Comparison of ENCODE assay signal across 18 cellular contexts in genomic region chr14:22449612-22449930, GRCh38.
DNase-seq lines count a peak whose midpoint lies in the region; ATAC-seq, FAIRE-seq and TF ChIP-seq lines count a peak whose summit lies in the region.
"Had no signal": no experiment of that assay in that cellular context is flagged by ENCODE, and none has a peak within 500 bp of the region (broad histone marks: within the 10 kb centered on the region; RNA-seq: fewer than 3 reads in every experiment).

No MANE protein-coding gene starts in this region.

- no peaks in the 10 kb centered on the region for H3K9me3 ChIP-seq in right atrium auricular region
- H3K9me3 ChIP-seq in PC-9 (ENCODE audit: insufficient read depth, low read depth), result no peaks in the 10 kb centered on the region
- H3K9me3 ChIP-seq: A549 had no signal

- POLR2A ChIA-PET in PC-9 (lab: Charles Lee; ENCODE audit: unreplicated experiment), result no interaction called here

- H3K9me3 Mint-ChIP-seq in immature natural killer cell, result no peaks in the 10 kb centered on the region
- H3K9me3 Mint-ChIP-seq in stimulated activated naive B cell treated with anti-CD40 and anti-IgM and Interleukin-4, amounts not matched to agents 10 μg/mL and 1 μg/mL and 100 μg/mL, for 72 hours, result no peaks in the 10 kb centered on the region

- H3K4me3 Mint-ChIP-seq in immature natural killer cell, result peak overlapping the region; percentile 93 to 100 (median 99)
- H3K4me3 Mint-ChIP-seq in stimulated activated naive B cell treated with anti-CD40 and anti-IgM and Interleukin-4, amounts not matched to agents 10 μg/mL and 1 μg/mL and 100 μg/mL, for 72 hours, result no peak overlapping the region

- H3K4me3 ChIP-seq in right atrium auricular region, result no peak overlapping the region
- peak overlapping the region; percentile 46; the same call in 1 of the 2 replicates for H3K4me3 ChIP-seq in PC-9
- H3K4me3 ChIP-seq: A549, GM23248, K562 had no signal

- no peak for TF ChIP-seq POLR2A in GM12892 (IDR thresholded peaks at IDR 0.05; ENCODE audit: low read depth, low read length)

- no peak for FAIRE-seq in GM12892 (lab: Jason Lieb, UNC)
- FAIRE-seq: A549, K562 had no signal

- no peaks in the 10 kb centered on the region for H4K20me1 ChIP-seq in PC-9 (ENCODE audit: insufficient read depth)

- H3K27ac ChIP-seq in right atrium auricular region (no peak overlapping the region), PC-9 (peak overlapping the region; percentile 98)
- H3K27ac ChIP-seq: A549, C4-2B, GM23248 had no signal

- H3K27me3 ChIP-seq in right atrium auricular region, result no peaks in the 10 kb centered on the region
- H3K27me3 ChIP-seq in PC-9 (ENCODE audit: insufficient read depth, low read depth), result no peaks in the 10 kb centered on the region

- peaks cover 32% of the 10 kb centered on the region; the same call in 1 of the 2 replicates for H3F3A ChIP-seq in PC-9 (ENCODE audit: insufficient read depth, low read depth)

- H3K4me1 ChIP-seq in right atrium auricular region, result peaks cover 0 to 12% of the 10 kb centered on the region in 2 donors
- H3K4me1 ChIP-seq in PC-9 (replicated peaks; ENCODE audit: insufficient read depth), result peaks cover 45% of the 10 kb centered on the region
- H3K4me1 ChIP-seq: A549 had no signal

- peak overlapping the region; percentile 94 to 100 (median 97) for H3K27ac Mint-ChIP-seq in immature natural killer cell
- H3K27ac Mint-ChIP-seq in stimulated activated naive B cell treated with anti-CD40 and anti-IgM and Interleukin-4, amounts not matched to agents 10 μg/mL and 1 μg/mL and 100 μg/mL, for 72 hours, result peak overlapping the region; percentile 80

- peaks cover 2 to 17% (median 3%) of the 10 kb centered on the region in 3 donors for H3K27me3 Mint-ChIP-seq in immature natural killer cell (ENCODE audit: low read depth in 3 of 3)
- peaks cover 7 to 26% of the 10 kb centered on the region in 2 donors for H3K27me3 Mint-ChIP-seq in stimulated activated naive B cell treated with anti-CD40 and anti-IgM and Interleukin-4, amounts not matched to agents 10 μg/mL and 1 μg/mL and 100 μg/mL, for 72 hours

- ATAC-seq in Right ventricle myocardium superior (ENCODE audit: poor library complexity) (peak; percentile 69), GM19395 (IDR thresholded peaks at IDR 0.05; ENCODE audit: unreplicated experiment) (no peak), GM18870 (IDR thresholded peaks at IDR 0.05; ENCODE audit: unreplicated experiment) (no peak)
- ATAC-seq in stimulated activated naive B cell treated with anti-CD40 and anti-IgM and Interleukin-4, amounts not matched to agents 10 μg/mL and 1 μg/mL and 100 μg/mL, for 72 hours (replicated peaks), result no peak
- ATAC-seq: A549, K562, Panc1 had no signal

- CTCF ChIA-PET in PC-9 (lab: Charles Lee), result no interaction called here

- 0 out of 2 replicates have a peak overlapping the region, but pooled peaks have one; percentile 39 for H2AFZ ChIP-seq in PC-9
- H2AFZ ChIP-seq: GM23248 had no signal

- H3K36me3 Mint-ChIP-seq in immature natural killer cell, result peaks cover 40 to 52% (median 49%) of the 10 kb centered on the region in 3 donors
- no peaks in the 10 kb centered on the region for H3K36me3 Mint-ChIP-seq in stimulated activated naive B cell treated with anti-CD40 and anti-IgM and Interleukin-4, amounts not matched to agents 10 μg/mL and 1 μg/mL and 100 μg/mL, for 72 hours

- TF ChIP-seq CTCF in right atrium auricular region (IDR thresholded peaks at IDR 0.05) (no peak), PC-9 (conservative IDR thresholded peaks at IDR 0.05) (no peak)

- H3K9me2 ChIP-seq in PC-9 (ENCODE audit: insufficient read depth), result no peaks in the 10 kb centered on the region

- H3K79me2 ChIP-seq in PC-9 (ENCODE audit: low read depth), result no peaks in the 10 kb centered on the region

- DNase-seq in Right ventricle myocardium superior, result no peak
- no peak for DNase-seq in right atrium auricular region (ENCODE audit: low spot score)
- no peak for DNase-seq in PC-9
- no peak for DNase-seq in immature natural killer cell
- DNase-seq in stimulated activated naive B cell treated with anti-CD40 and anti-IgM and Interleukin-4, amounts not matched to agents 10 μg/mL and 1 μg/mL and 100 μg/mL, for 72 hours, result no peak
- no peak for DNase-seq in GM12892 (ENCODE audit: insufficient read length)
- DNase-seq: COR-L47, NCI-H1048, NCI-H2107, NCI-H345, SHP77 had no signal

- H3K4me2 ChIP-seq in PC-9, result peak overlapping the region; percentile 78
- H3K4me2 ChIP-seq: A549 had no signal

- intact Hi-C loops in Right ventricle myocardium superior (cut with DNase I) (no loop called here), PC-9 (cut with micrococcal nuclease; ENCODE audit: unreplicated experiment) (no loop called here)

- H3K36me3 ChIP-seq in right atrium auricular region (no peaks in the 10 kb centered on the region), PC-9 (ENCODE audit: low read depth) (no peaks in the 10 kb centered on the region)

- BruUV-seq in PC-9 (replicated peaks; lab: Mats Ljungman, UMichigan), result no TSS peak

- peaks cover 87 to 100% of the 10 kb centered on the region in 2 donors for H3K4me1 Mint-ChIP-seq in immature natural killer cell
- peaks cover 23 to 33% of the 10 kb centered on the region in 2 donors for H3K4me1 Mint-ChIP-seq in stimulated activated naive B cell treated with anti-CD40 and anti-IgM and Interleukin-4, amounts not matched to agents 10 μg/mL and 1 μg/mL and 100 μg/mL, for 72 hours

Comparison
In these comparisons a context has a peak if more than half of its experiments do, and no peak if none do; other contexts are left out.
1. H3K4me3 Mint-ChIP-seq: peak in immature natural killer cell (5 of 5); none in stimulated activated naive B cell treated with anti-CD40 and anti-IgM and Interleukin-4, amounts not matched to agents 10 μg/mL and 1 μg/mL and 100 μg/mL, for 72 hours (0 of 2).